ENCODE assay signal across 19 cellular contexts in the genomic region with DNA sequence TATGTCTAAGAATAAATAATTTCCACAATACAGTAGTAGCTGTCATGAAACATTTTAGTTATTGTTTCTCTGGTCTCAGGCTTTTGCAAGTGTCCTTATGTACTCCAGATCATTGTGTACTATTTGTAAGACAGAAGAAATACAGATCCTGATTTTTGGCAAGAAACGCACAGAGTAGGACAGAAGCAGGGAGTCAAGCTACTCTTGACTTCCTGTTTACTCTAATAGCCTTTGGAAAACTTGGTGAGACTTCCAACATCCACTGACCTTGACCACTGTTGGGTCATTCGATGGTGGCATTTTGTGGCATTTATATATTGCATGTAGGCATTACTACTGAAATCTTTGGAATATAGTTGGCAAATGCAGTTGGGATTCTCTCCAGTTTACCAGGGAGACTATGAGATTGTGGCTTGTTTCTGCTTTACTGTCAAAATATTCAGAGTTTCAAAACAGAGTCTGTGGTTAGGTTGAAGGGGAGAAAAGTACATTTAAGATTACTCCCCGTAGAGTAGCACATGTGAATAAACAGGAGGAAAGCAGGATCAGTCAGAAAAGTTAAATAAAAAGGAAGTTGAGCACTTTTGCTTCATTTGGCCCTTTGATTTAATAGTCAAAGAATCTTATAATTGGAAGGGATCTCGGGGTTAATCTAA.
DNase-seq lines count a peak whose midpoint lies in the region; ATAC-seq and TF ChIP-seq lines count a peak whose summit lies in the region.
"Had no signal": no experiment of that assay in that cellular context is flagged by ENCODE, and none has a peak within 500 bp of the region (broad histone marks: within the 10 kb centered on the region; RNA-seq: fewer than 3 reads in every experiment).

No MANE protein-coding gene starts in this region.

- no peaks in the 10 kb centered on the region for H3K27me3 ChIP-seq in gastroesophageal sphincter
- H3K27me3 ChIP-seq in vagina, result no peaks in the 10 kb centered on the region
- H3K27me3 ChIP-seq in PC-3 (ENCODE audit: low read length), result no peaks in the 10 kb centered on the region

- POLR2A ChIA-PET in PC-3 (lab: Charles Lee; ENCODE audit: unreplicated experiment), result interaction anchor here (0.5 kb wide), 1 partner anchor 108 kb away, joined by 5 read pairs; no protein-coding TSS in a partner anchor

- no peak for TF ChIP-seq EP300 in gastroesophageal sphincter (IDR thresholded peaks at IDR 0.05)

- H3K27ac Mint-ChIP-seq in CD14-positive monocyte, result no peak overlapping the region

- no peaks in the 10 kb centered on the region for H3K36me3 ChIP-seq in gastroesophageal sphincter
- H3K36me3 ChIP-seq in vagina, result no peaks in the 10 kb centered on the region
- H3K36me3 ChIP-seq in PC-3 (ENCODE audit: low read depth, low read length), result no peaks in the 10 kb centered on the region

- no peaks in the 10 kb centered on the region for H3K36me3 Mint-ChIP-seq in CD14-positive monocyte

- no peaks in the 10 kb centered on the region for H3K79me2 ChIP-seq in PC-3 (ENCODE audit: low read length)

- intact Hi-C loops in sciatic nerve (cut with DNase I), result no loop called here
- intact Hi-C loops in vagina (cut with DNase I), result no loop called here
- intact Hi-C loops in CD14-positive monocyte (cut with micrococcal nuclease), result no loop called here
- intact Hi-C loops in PC-3 (cut with micrococcal nuclease), result no loop called here

- no peak overlapping the region for H2AFZ ChIP-seq in PC-3 (ENCODE audit: low read length)
- H2AFZ ChIP-seq: GM23248 had no signal

- peak overlapping the region in 2 of 4 donors; percentile 23 to 47 for H3K27ac ChIP-seq in gastroesophageal sphincter
- H3K27ac ChIP-seq in vagina, result no peak overlapping the region
- no peak overlapping the region for H3K27ac ChIP-seq in PC-3 (ENCODE audit: low read length)
- H3K27ac ChIP-seq: A549, GM23248 had no signal

- H3K9me3 Mint-ChIP-seq in CD14-positive monocyte, result peaks cover 0 to 2% (median 0%) of the 10 kb centered on the region in 7 donors

- in situ Hi-C loops in G401 (cut with HindIII; ENCODE audit: low sequenced_read_pairs), result no loop called here

- H3K4me1 ChIP-seq in gastroesophageal sphincter (peaks cover 0 to 12% (median 10%) of the 10 kb centered on the region in 3 donors), vagina (no peaks in the 10 kb centered on the region), PC-3 (ENCODE audit: insufficient read depth, low read length) (no peaks in the 10 kb centered on the region)
- H3K4me1 ChIP-seq: A549 had no signal

- no peak overlapping the region for H3K9ac ChIP-seq in PC-3 (ENCODE audit: low read length)
- H3K9ac ChIP-seq: GM23248 had no signal

- no peak overlapping the region for H3K4me2 ChIP-seq in PC-3 (ENCODE audit: low read length)
- H3K4me2 ChIP-seq: A549 had no signal

- no peak overlapping the region for H3K4me3 Mint-ChIP-seq in CD14-positive monocyte

- no peak for TF ChIP-seq CTCF in gastroesophageal sphincter (IDR thresholded peaks at IDR 0.05)
- TF ChIP-seq CTCF in vagina (IDR thresholded peaks at IDR 0.05), result no peak
- no peak for TF ChIP-seq CTCF in CD14-positive monocyte (IDR thresholded peaks at IDR 0.05)
- no peak for TF ChIP-seq CTCF in PC-3 (conservative IDR thresholded peaks at IDR 0.05; ENCODE audit: low read depth, low read length)

- peak; percentile 7 for DNase-seq in G401 (ENCODE audit: low spot score)
- peak; percentile 17 for DNase-seq in astrocyte of the hippocampus (ENCODE audit: low read depth, low spot score)
- DNase-seq in sciatic nerve (ENCODE audit: low spot score), result no peak
- DNase-seq in vagina (ENCODE audit: extremely low spot score in 2 of 2), result no peak
- DNase-seq in CD14-positive monocyte (ENCODE audit: low spot score), result no peak
- no peak for DNase-seq in PC-3
- no peak for DNase-seq in kidney glomerular epithelial cell (lab: John Stamatoyannopoulos, UW)
- DNase-seq: C1 segment of cervical spinal cord; GF-D8; GM23248; MV-4-11; NCI-H1417; NCI-H187 treated with DMSO at 0.1 percent for 48 hours; NK-92 treated with Interleukin-12 subunit alpha and Interleukin-12 subunit beta, amount 100 ng/mL, for 24 hours; OCI-M1; RPMI8226 had no signal

- H3K27me3 Mint-ChIP-seq in CD14-positive monocyte (ENCODE audit: low read depth in 3 of 3), result peaks cover 0 to 1% (median 0%) of the 10 kb centered on the region in 3 donors

- no peak overlapping the region for H3K4me3 ChIP-seq in gastroesophageal sphincter
- H3K4me3 ChIP-seq in vagina, result no peak overlapping the region
- H3K4me3 ChIP-seq in PC-3 (ENCODE audit: low read length), result no peak overlapping the region
- H3K4me3 ChIP-seq: A549, GM23248 had no signal

- no peak for TF ChIP-seq POLR2A in gastroesophageal sphincter (IDR thresholded peaks at IDR 0.05)
- no peak for TF ChIP-seq POLR2A in vagina (IDR thresholded peaks at IDR 0.05)

- no peaks in the 10 kb centered on the region for H4K20me1 ChIP-seq in PC-3 (ENCODE audit: low read length)

- no peaks in the 10 kb centered on the region for H3F3A ChIP-seq in PC-3 (ENCODE audit: low read length, unreplicated experiment)

- H3K9me3 ChIP-seq in gastroesophageal sphincter (no peaks in the 10 kb centered on the region), vagina (no peaks in the 10 kb centered on the region), PC-3 (ENCODE audit: low read length) (peaks cover 4% of the 10 kb centered on the region)
- H3K9me3 ChIP-seq: A549 had no signal

- no TSS peak for BruUV-seq in PC-3 (replicated peaks; lab: Mats Ljungman, UMichigan)

- H3K9me2 ChIP-seq in PC-3 (replicated peaks; ENCODE audit: low read length), result no peaks in the 10 kb centered on the region

- CTCF ChIA-PET in PC-3 (lab: Charles Lee), result no interaction called here

- WGBS in gastroesophageal sphincter (ENCODE audit: low coverage in 1 of 2), 2 donors, result 59 to 66% methylated on average over 4 of the region's 4 CpGs

- ATAC-seq in gastroesophageal sphincter, result peak; percentile 48
- ATAC-seq in sciatic nerve, result peak; percentile 83
- no peak for ATAC-seq in PC-3
- ATAC-seq: A549, HCT116 had no signal

- no peaks in the 10 kb centered on the region for H3K4me1 Mint-ChIP-seq in CD14-positive monocyte

Comparison
In these comparisons a context has a peak if more than half of its experiments do, and no peak if none do; other contexts are left out.
1. DNase-seq: peak in G401 (single experiment) and astrocyte of the hippocampus (single experiment); none in sciatic nerve (single experiment), vagina (0 of 2), CD14-positive monocyte (single experiment), PC-3 (single experiment) and kidney glomerular epithelial cell (single experiment).